ENCODE assay signal across 8 cellular contexts in genomic region chr2:197310940-197311485, GRCh38. TPM values are rescaled to one million over a fixed set of nuclear protein-coding genes. Genes with fewer than 3 reads are reported as not detected.
DNase-seq lines count a peak whose midpoint lies in the region; ATAC-seq and TF ChIP-seq lines count a peak whose summit lies in the region.

No MANE protein-coding gene starts in this region.

- no peaks in the 10 kb centered on the region for H3K27me3 ChIP-seq in BE2C
- peaks cover 37% of the 10 kb centered on the region for H3K27me3 ChIP-seq in HUES48 (ENCODE audit: control insufficient read depth, insufficient read depth, low read length)

- TF ChIP-seq CTCF in BE2C (IDR thresholded peaks at IDR 0.05; ENCODE audit: low read depth, low read length) (peak; percentile 1; the same call in 1 of the 2 replicates), cardiac fibroblast (IDR thresholded peaks at IDR 0.05; ENCODE audit: low read depth, low read length) (no peak)

- peak overlapping the region; percentile 90 to 95 (median 94) for H3K27ac Mint-ChIP-seq in naive B cell

- H3K36me3 ChIP-seq in BE2C (no peaks in the 10 kb centered on the region), HUES48 (ENCODE audit: control insufficient read depth, insufficient read depth, low read length) (no peaks in the 10 kb centered on the region)

- peak overlapping the region; percentile 14 for H3K27ac ChIP-seq in HUES48 (ENCODE audit: low read depth, low read length)

- no peaks in the 10 kb centered on the region for H3K9me3 Mint-ChIP-seq in naive B cell

- H3K4me3 ChIP-seq in BE2C (ENCODE audit: low read depth, low read length) (peak overlapping the region; percentile 71), HUES48 (ENCODE audit: low read depth, low read length) (peak overlapping the region; percentile 64), cardiac fibroblast (replicated peaks in 1 of 2; ENCODE audit: low read depth in 2 of 2, low read length in 2 of 2) (peak overlapping the region; percentile 48 to 60)

- H3K4me3 Mint-ChIP-seq in naive B cell = peak overlapping the region; percentile 82 to 92 (median 88)

- no peak for DNase-seq in BE2C
- no peak for DNase-seq in cardiac fibroblast (ENCODE audit: low read depth in 2 of 2)
- no peak for DNase-seq in naive B cell
- DNase-seq in NCI-H446 (lab: John Stamatoyannopoulos, UW) = no peak
- DNase-seq in midbrain (lab: John Stamatoyannopoulos, UW) = no peak
- no peak for DNase-seq in NCI-H187 (lab: John Stamatoyannopoulos, UW)

- peaks cover 0 to 7% of the 10 kb centered on the region in 2 donors for H3K36me3 Mint-ChIP-seq in naive B cell

- H3K4me1 ChIP-seq in BE2C = peaks cover 15% of the 10 kb centered on the region
- peaks cover 6% of the 10 kb centered on the region for H3K4me1 ChIP-seq in HUES48 (ENCODE audit: control insufficient read depth, insufficient read depth, low read length)

- H3K9me3 ChIP-seq in BE2C = no peaks in the 10 kb centered on the region
- no peaks in the 10 kb centered on the region for H3K9me3 ChIP-seq in HUES48 (ENCODE audit: control insufficient read depth, insufficient read depth, low read length)

- peaks cover 33 to 44% (median 42%) of the 10 kb centered on the region in 3 donors for H3K4me1 Mint-ChIP-seq in naive B cell

- no peak overlapping the region for H3K9ac ChIP-seq in HUES48 (ENCODE audit: low read depth, low read length)

- no peaks in the 10 kb centered on the region for H3K27me3 Mint-ChIP-seq in naive B cell

- ATAC-seq in naive B cell (ENCODE audit: low read depth in 2 of 2) (no peak), GM19463 (IDR thresholded peaks at IDR 0.05; ENCODE audit: unreplicated experiment) (no peak)

RNA-seq across cellular contexts. Expression of gene ANKRD44, which starts 0.4 kb away (rescaled TPM):
- 14.4 TPM for polyA plus RNA-seq in BE2C (2012; ENCODE audit: insufficient read depth, insufficient read length, low read depth)
- 100 to 1,000 TPM; 107 to 176 (median 141) TPM for polyA plus RNA-seq in naive B cell (ENCODE audit: low read depth in 6 of 6)
